Comparison of ENCODE assay signal across 22 cellular contexts in genomic region chr11:114215428-114215827, GRCh38.
DNase-seq lines count a peak whose midpoint lies in the region; ATAC-seq, FAIRE-seq and TF ChIP-seq lines count a peak whose summit lies in the region.
"Had no signal": no experiment of that assay in that cellular context is flagged by ENCODE, and none has a peak within 500 bp of the region (broad histone marks: within the 10 kb centered on the region; RNA-seq: fewer than 3 reads in every experiment).

No MANE protein-coding gene starts in this region.

- no peak overlapping the region for H2AFZ ChIP-seq in astrocyte (ENCODE audit: low read depth, low read length)

- H3K4me1 Mint-ChIP-seq in astrocyte (ENCODE audit: low read depth, unreplicated experiment): peaks cover 15% of the 10 kb centered on the region
- H3K4me1 Mint-ChIP-seq in osteocyte (ENCODE audit: unreplicated experiment): peaks cover 7% of the 10 kb centered on the region

- H3K27ac ChIP-seq in heart left ventricle (peak overlapping the region in 10 of 12 donors; percentile 34 to 81 (median 74)), astrocyte (ENCODE audit: low read depth, low read length) (no peak overlapping the region), psoas muscle (peak overlapping the region; percentile 73), SJCRH30 (no peak overlapping the region)

- H3K36me3 Mint-ChIP-seq in astrocyte (ENCODE audit: low read depth, unreplicated experiment) (no peaks in the 10 kb centered on the region), osteocyte (ENCODE audit: unreplicated experiment) (peaks cover 13% of the 10 kb centered on the region)
- H3K36me3 Mint-ChIP-seq: stimulated activated naive B cell treated with anti-CD40 and anti-IgM and Interleukin-4, amounts not matched to agents 10 μg/mL and 1 μg/mL and 100 μg/mL, for 72 hours had no signal

- DNase-seq in heart left ventricle: no peak
- DNase-seq in cardiac septum (ENCODE audit: low spot score): no peak
- peak; percentile 13 for DNase-seq in KBM-7
- no peak for DNase-seq in astrocyte (ENCODE audit: low read depth)
- no peak for DNase-seq in psoas muscle
- DNase-seq in osteocyte (ENCODE audit: extremely low spot score, unreplicated experiment): no peak
- DNase-seq in SJCRH30: no peak
- DNase-seq: activated naive CD4-positive, alpha-beta T cell treated with Interleukin-2 at 50 U/mL for 16 hours; activated T-cell treated with anti-CD3 and anti-CD28 coated beads, Interleukin-2, amount 50 U/mL, for 24 hours; aorta; central memory CD4-positive, alpha-beta T cell; dorsolateral prefrontal cortex; KG1; left ventricle myocardium superior; mucosa of descending colon; NCI-H187 treated with DMSO at 0.1 percent for 48 hours; NCI-H82; Right ventricle myocardium superior; stimulated activated naive B cell treated with anti-CD40 and anti-IgM and Interleukin-4, amounts not matched to agents 10 μg/mL and 1 μg/mL and 100 μg/mL, for 72 hours had no signal

- in situ Hi-C loops in KBM-7 (cut with MboI; ENCODE audit: low pct_unique_long_range_greater_than_20kb, low sequenced_read_pairs): no loop called here

- H3K4me2 ChIP-seq in astrocyte (ENCODE audit: low read length): no peak overlapping the region

- intact Hi-C loops in heart left ventricle (cut with DNase I) (no loop called here), cardiac septum (cut with DNase I) (loop anchor here (2.0 to 5.0 kb wide), 2 partner anchors 17 to 42 kb away; no protein-coding TSS in a partner anchor), psoas muscle (cut with DNase I) (no loop called here)

- H3K4me3 ChIP-seq in heart left ventricle (no peak overlapping the region), astrocyte (ENCODE audit: insufficient read depth, low read depth, low read length) (no peak overlapping the region), psoas muscle (no peak overlapping the region), SJCRH30 (no peak overlapping the region)
- H3K4me3 ChIP-seq: dorsolateral prefrontal cortex, mucosa of descending colon, skin epidermis, thoracic aorta had no signal

- H3K27ac Mint-ChIP-seq in astrocyte (ENCODE audit: unreplicated experiment): peak overlapping the region; percentile 1
- no peak overlapping the region for H3K27ac Mint-ChIP-seq in osteocyte (ENCODE audit: unreplicated experiment)
- H3K27ac Mint-ChIP-seq: activated T-cell treated with anti-CD3 and anti-CD28 coated beads, Interleukin-2, amount 50 U/mL, for 24 hours; stimulated activated naive B cell treated with anti-CD40 and anti-IgM and Interleukin-4, amounts not matched to agents 10 μg/mL and 1 μg/mL and 100 μg/mL, for 72 hours had no signal

- no peak for TF ChIP-seq POLR2A in heart left ventricle (IDR thresholded peaks at IDR 0.05)

- no peak for TF ChIP-seq CTCF in heart left ventricle (IDR thresholded peaks at IDR 0.05)
- TF ChIP-seq CTCF in astrocyte (IDR thresholded peaks at IDR 0.05; ENCODE audit: insufficient read depth, low read depth, low read length): no peak
- no peak for TF ChIP-seq CTCF in psoas muscle (IDR thresholded peaks at IDR 0.05)
- no peak for TF ChIP-seq CTCF in osteocyte (IDR thresholded peaks at IDR 0.05)

- H3K4me3 Mint-ChIP-seq in astrocyte (ENCODE audit: unreplicated experiment) (no peak overlapping the region), osteocyte (ENCODE audit: unreplicated experiment) (no peak overlapping the region)
- H3K4me3 Mint-ChIP-seq: activated T-cell treated with anti-CD3 and anti-CD28 coated beads, Interleukin-2, amount 50 U/mL, for 24 hours; stimulated activated naive B cell treated with anti-CD40 and anti-IgM and Interleukin-4, amounts not matched to agents 10 μg/mL and 1 μg/mL and 100 μg/mL, for 72 hours had no signal

- H3K9ac ChIP-seq in astrocyte (ENCODE audit: low read length): no peak overlapping the region

- peaks cover 0 to 29% (median 3%) of the 10 kb centered on the region in 9 donors for H3K36me3 ChIP-seq in heart left ventricle
- H3K36me3 ChIP-seq in astrocyte (ENCODE audit: insufficient read depth, low read length): no peaks in the 10 kb centered on the region
- peaks cover 0 to 34% of the 10 kb centered on the region in 2 donors for H3K36me3 ChIP-seq in psoas muscle (ENCODE audit: insufficient read depth in 1 of 2, low read depth in 1 of 2)
- no peaks in the 10 kb centered on the region for H3K36me3 ChIP-seq in SJCRH30

- no peaks in the 10 kb centered on the region for H3K79me2 ChIP-seq in astrocyte (ENCODE audit: insufficient read depth, low read length)

- H3K9me3 Mint-ChIP-seq in astrocyte (ENCODE audit: unreplicated experiment) (peaks cover 6% of the 10 kb centered on the region), osteocyte (ENCODE audit: unreplicated experiment) (no peaks in the 10 kb centered on the region)
- H3K9me3 Mint-ChIP-seq: activated T-cell treated with anti-CD3 and anti-CD28 coated beads, Interleukin-2, amount 50 U/mL, for 24 hours; stimulated activated naive B cell treated with anti-CD40 and anti-IgM and Interleukin-4, amounts not matched to agents 10 μg/mL and 1 μg/mL and 100 μg/mL, for 72 hours had no signal

- H3K4me1 ChIP-seq in heart left ventricle (peaks cover 26 to 98% (median 62%) of the 10 kb centered on the region in 12 donors), astrocyte (ENCODE audit: insufficient read depth, low read length) (no peaks in the 10 kb centered on the region), psoas muscle (peaks cover 97% of the 10 kb centered on the region), SJCRH30 (no peaks in the 10 kb centered on the region)

- FAIRE-seq in astrocyte (lab: Jason Lieb, UNC): no peak

- peaks cover 9% of the 10 kb centered on the region for H3K27me3 Mint-ChIP-seq in astrocyte (ENCODE audit: low read depth, unreplicated experiment)
- H3K27me3 Mint-ChIP-seq in osteocyte (ENCODE audit: unreplicated experiment): peaks cover 15% of the 10 kb centered on the region
- H3K27me3 Mint-ChIP-seq: activated T-cell treated with anti-CD3 and anti-CD28 coated beads, Interleukin-2, amount 50 U/mL, for 24 hours had no signal

- H4K20me1 ChIP-seq in astrocyte (ENCODE audit: insufficient read depth, low read length): no peaks in the 10 kb centered on the region

- WGBS in heart left ventricle, 4 donors: 66 to 76% (median 72%) methylated on average over 3 of the region's 3 CpGs
- WGBS in psoas muscle, 3 donors: 93 to 99% (median 97%) methylated on average over 3 of the region's 3 CpGs

- H3K9me3 ChIP-seq in heart left ventricle (no peaks in the 10 kb centered on the region), astrocyte (ENCODE audit: insufficient read depth, low read depth, low read length) (no peaks in the 10 kb centered on the region), psoas muscle (no peaks in the 10 kb centered on the region), SJCRH30 (replicated peaks) (no peaks in the 10 kb centered on the region)
- H3K9me3 ChIP-seq: mucosa of descending colon, thoracic aorta had no signal

- H3K27me3 ChIP-seq in heart left ventricle (no peaks in the 10 kb centered on the region), astrocyte (ENCODE audit: insufficient read depth, low read length) (peaks cover 17% of the 10 kb centered on the region), psoas muscle (ENCODE audit: insufficient read depth in 3 of 3, low read length in 2 of 3) (no peaks in the 10 kb centered on the region), SJCRH30 (no peaks in the 10 kb centered on the region)
- H3K27me3 ChIP-seq: dorsolateral prefrontal cortex had no signal

- ATAC-seq in heart left ventricle: no peak
- no peak for ATAC-seq in psoas muscle
- no peak for ATAC-seq in HG02885 (IDR thresholded peaks at IDR 0.05; ENCODE audit: poor library complexity, unreplicated experiment)
- ATAC-seq: mucosa of descending colon; stimulated activated naive B cell treated with anti-CD40 and anti-IgM and Interleukin-4, amounts not matched to agents 10 μg/mL and 1 μg/mL and 100 μg/mL, for 72 hours had no signal

Comparison
In these comparisons a context has a peak if more than half of its experiments do, and no peak if none do; other contexts are left out.
1. H3K27ac ChIP-seq: peak in heart left ventricle (10 of 12) and psoas muscle (single experiment); none in astrocyte (single experiment) and SJCRH30 (single experiment).